ENCODE assay signal across 5 cellular contexts in genomic region chr1:155233502-155233901, GRCh38. TPM values are rescaled to one million over a fixed set of nuclear protein-coding genes. Genes with fewer than 3 reads are reported as not detected.
DNase-seq lines count a peak whose midpoint lies in the region; ATAC-seq, FAIRE-seq and TF ChIP-seq lines count a peak whose summit lies in the region.
"Not testable (repeated sequence)": the region's sequence is repeated elsewhere in the genome, so short reads cannot be mapped to it uniquely, and the experiment has no call there.

No MANE protein-coding gene starts in this region.

- not testable (repeated sequence) for H3K27ac Mint-ChIP-seq in stimulated activated naive CD8-positive, alpha-beta T cell treated with anti-CD3 and anti-CD28 coated beads, Interleukin-15, amount 100 ng/mL, for 72 hours

- ATAC-seq in A549 (peak; percentile 48 to 62; a peak in 3 of 6 replicates), Panc1 (peak; percentile 44; the same call in 1 of the 2 replicates), GM12878 (peak; percentile 18; the same call in 1 of the 3 replicates), mucosa of descending colon (peak; percentile 12)
- peak; percentile 35 for ATAC-seq in stimulated activated naive CD8-positive, alpha-beta T cell treated with anti-CD3 and anti-CD28 coated beads, Interleukin-15, amount 100 ng/mL, for 72 hours

- H2AFZ ChIP-seq in GM12878 (ENCODE audit: control insufficient read depth, low read depth, low read length), result not testable (repeated sequence)

- not testable (repeated sequence) for TF ChIP-seq POLR2A in A549 (IDR thresholded peaks at IDR 0.05; ENCODE audit: low read length); GM12878 (IDR thresholded peaks at IDR 0.05; ENCODE audit: low read depth, low read length)

- not testable (repeated sequence) for H3K27ac ChIP-seq in A549; Panc1 (ENCODE audit: low read length); GM12878 (ENCODE audit: control insufficient read depth, insufficient read depth)

- not testable (repeated sequence) for H3K36me3 ChIP-seq in Panc1 (ENCODE audit: control insufficient read depth, insufficient read depth, low read length); GM12878 (ENCODE audit: control insufficient read depth in 2 of 2, insufficient read depth in 2 of 2, low read length in 1 of 2); mucosa of descending colon (ENCODE audit: low read depth)

- SMC1A ChIA-PET in GM12878 (lab: Charles Lee; ENCODE audit: uncharacterized antibody, unreplicated experiment), result not testable (repeated sequence)

- 75% methylated on average over 1 of the region's 5 CpGs for WGBS in A549 (ENCODE audit: missing lambda C conversion rate)
- 80% methylated on average over 1 of the region's 5 CpGs for WGBS in GM12878 (ENCODE audit: insufficient coverage, insufficient replicate concordance, low lambda C conversion rate, missing lambda C conversion rate)

- not testable (repeated sequence) for H3K27me3 Mint-ChIP-seq in stimulated activated naive CD8-positive, alpha-beta T cell treated with anti-CD3 and anti-CD28 coated beads, Interleukin-15, amount 100 ng/mL, for 72 hours

- not testable (repeated sequence) for TF ChIP-seq CTCF in A549 (IDR thresholded peaks at IDR 0.05); Panc1 (IDR thresholded peaks at IDR 0.05); GM12878 (IDR thresholded peaks at IDR 0.05 in 2 of 3, conservative IDR thresholded peaks at IDR 0.05 in 1 of 3; ENCODE audit: control insufficient read depth in 2 of 3, extremely low read depth in 1 of 3, insufficient read depth in 1 of 3, low read depth in 3 of 3, low read length in 3 of 3); mucosa of descending colon (IDR thresholded peaks at IDR 0.05)

- H3K4me3 ChIP-seq in A549; Panc1 (ENCODE audit: low read depth in 2 of 2, low read length in 2 of 2); GM12878; mucosa of descending colon: not testable (repeated sequence)

- not testable (repeated sequence) for H3K79me2 ChIP-seq in GM12878 (ENCODE audit: control insufficient read depth, insufficient read depth, low read length)

- H3K4me2 ChIP-seq in A549; GM12878 (ENCODE audit: control insufficient read depth, insufficient read depth): not testable (repeated sequence)

- intact Hi-C loops in Panc1 (cut with micrococcal nuclease; ENCODE audit: unreplicated experiment); GM12878 (cut with micrococcal nuclease; ENCODE audit: unreplicated experiment); mucosa of descending colon (cut with DNase I, micrococcal nuclease): not testable (repeated sequence)

- FAIRE-seq in A549 (lab: Jason Lieb, UNC); GM12878 (lab: Jason Lieb, UNC): not testable (repeated sequence)

- H3K27me3 ChIP-seq in Panc1 (ENCODE audit: control insufficient read depth, insufficient read depth, low read length); GM12878 (replicated peaks in 1 of 2; ENCODE audit: control insufficient read depth in 2 of 2, insufficient read depth in 2 of 2, low read length in 1 of 2): not testable (repeated sequence)

- H3K4me3 Mint-ChIP-seq in stimulated activated naive CD8-positive, alpha-beta T cell treated with anti-CD3 and anti-CD28 coated beads, Interleukin-15, amount 100 ng/mL, for 72 hours, result not testable (repeated sequence)

- POLR2A ChIA-PET in A549 (lab: Yijun Ruan, JAX); Panc1 (lab: Charles Lee); GM12878 (lab: Charles Lee): not testable (repeated sequence)

- not testable (repeated sequence) for H3K4me1 ChIP-seq in A549; Panc1 (ENCODE audit: control insufficient read depth, insufficient read depth, low read length); GM12878 (ENCODE audit: control insufficient read depth, insufficient read depth, low read length); mucosa of descending colon (ENCODE audit: low read depth)

- not testable (repeated sequence) for TF ChIP-seq EP300 in A549 (IDR thresholded peaks at IDR 0.05); GM12878 (IDR thresholded peaks at IDR 0.05; ENCODE audit: borderline replicate concordance in 1 of 2, control insufficient read depth in 1 of 2, low read depth in 2 of 2, low read length in 2 of 2)

- H3K9me3 Mint-ChIP-seq in stimulated activated naive CD8-positive, alpha-beta T cell treated with anti-CD3 and anti-CD28 coated beads, Interleukin-15, amount 100 ng/mL, for 72 hours, result not testable (repeated sequence)

- H3K4me1 Mint-ChIP-seq in stimulated activated naive CD8-positive, alpha-beta T cell treated with anti-CD3 and anti-CD28 coated beads, Interleukin-15, amount 100 ng/mL, for 72 hours, result peaks cover 11% of the 10 kb centered on the region

- RAD21 ChIA-PET in GM12878 (lab: Charles Lee; ENCODE audit: unreplicated experiment), result not testable (repeated sequence)

- TF ChIP-seq RAD21 in A549 (conservative IDR thresholded peaks at IDR 0.05 in 1 of 2, IDR thresholded peaks at IDR 0.05 in 1 of 2); GM12878 (IDR thresholded peaks at IDR 0.05; ENCODE audit: insufficient read depth, low read depth, low read length): not testable (repeated sequence)

- not testable (repeated sequence) for BruUV-seq in Panc1 (replicated peaks; lab: Mats Ljungman, UMichigan); GM12878 (replicated peaks; lab: Mats Ljungman, UMichigan)

- DNase-seq in A549 (ENCODE audit: low read depth in 1 of 2, low spot score in 1 of 2); Panc1 (ENCODE audit: low read depth, low spot score); GM12878 (ENCODE audit: low read depth, low spot score); mucosa of descending colon; stimulated activated naive CD8-positive, alpha-beta T cell treated with anti-CD3 and anti-CD28 coated beads, Interleukin-15, amount 100 ng/mL, for 72 hours: not testable (repeated sequence)

- H4K20me1 ChIP-seq in GM12878 (ENCODE audit: control insufficient read depth, insufficient read depth), result not testable (repeated sequence)

- H3K9ac ChIP-seq in GM12878 (ENCODE audit: control insufficient read depth, insufficient read depth, low read length), result not testable (repeated sequence)

- CTCF ChIA-PET in A549 (lab: Yijun Ruan, JAX); Panc1 (lab: Charles Lee); GM12878 (lab: Yijun Ruan, JAX): not testable (repeated sequence)

- not testable (repeated sequence) for H3K9me3 ChIP-seq in A549; Panc1 (ENCODE audit: control insufficient read depth, insufficient read depth, low read depth, low read length); GM12878 (replicated peaks; ENCODE audit: control insufficient read depth, insufficient read depth, low read length); mucosa of descending colon

- in situ Hi-C loops in Panc1 (cut with HindIII; ENCODE audit: low pct_unique_long_range_greater_than_20kb, low sequenced_read_pairs); GM12878 (cut with MboI): not testable (repeated sequence)

RNA-seq across cellular contexts. Expression of gene ENTREP3, which starts 21.8 kb away (rescaled TPM):
- polyA plus RNA-seq in A549 (2011; rRNA removed) (8.4 and 10.7 TPM in 2 replicates), A549 (2017; fragmentation: RNase III; extraction: RNeasy Plus Mini Kit Qiagen cat#74134 plus additional on column Dnase treatment) (22.4 to 29.5 TPM (median 27.3 TPM) in 3 replicates), GM12878 (2011; rRNA removed) (2.5 and 3.9 TPM in 2 replicates), GM12878 (2014; fragmentation: Illumina TruSeq; extraction: Trizol) (3.2 and 6.4 TPM in 2 replicates), GM12878 (2014; fragmentation: Nextera tagmentation; extraction: Ambion mirVana) (1 to 10 TPM; 2.5 to 3.8 TPM), GM12878 (2014; rRNA removed) (13.8 and 19.7 TPM in 2 replicates), GM12878 (2016; fragmentation: Nextera tagmentation; extraction: Ambion mirVana) (1 to 10 TPM; 2.8 to 3.7 TPM)
- polyA plus RNA-seq in A549 (2012; cell fraction: cytosol; rRNA removed), result 20.4 and 27.3 TPM in 2 replicates
- 26.3 and 37.8 TPM in 2 replicates for polyA plus RNA-seq in A549 (2012; cell fraction: nucleus; rRNA removed)
- polyA minus RNA-seq in A549 (2011; rRNA and poly(A)+ RNA removed), result 8.3 and 8.4 TPM in 2 replicates
- total RNA-seq in Panc1 (2021; ENCODE audit: unreplicated experiment) (94.7 TPM), GM12878 (2014; rRNA removed) (5.0 TPM in 2 replicates), GM12878 (2014; rRNA removed; fragmentation: Illumina TruSeq; extraction: Trizol) (1.6 and 1.7 TPM in 2 replicates), GM12878 (2021) (29.5 and 31.8 TPM in 2 replicates), mucosa of descending colon (10 to 100 TPM; 16.9 to 42.6 (median 20.4) TPM)
- 122 TPM for polyA plus RNA-seq in Panc1 (2012; ENCODE audit: insufficient read length)
- 10.8 and 12.7 TPM in 2 replicates for total RNA-seq in GM12878 (2013; cell fraction: nucleolus; rRNA removed)
- polyA plus RNA-seq in GM12878 (2011; ENCODE audit: low read depth), result 6.8 TPM
- polyA plus RNA-seq in GM12878 (2011; cell fraction: cytosol; rRNA removed), result 6.8 and 6.9 TPM in 2 replicates
- 20.4 and 23.2 TPM in 2 replicates for polyA plus RNA-seq in GM12878 (2011; cell fraction: nucleus; rRNA removed)
- polyA plus RNA-seq in GM12878 (2012), result 17.1 and 19.2 TPM in 2 replicates
- 2.8 and 3.9 TPM in 2 replicates for polyA minus RNA-seq in GM12878 (2011; rRNA and poly(A)+ RNA removed)
- 4.9 and 7.1 TPM in 2 replicates for polyA minus RNA-seq in GM12878 (2011; cell fraction: cytosol; rRNA and poly(A)+ RNA removed)
- polyA minus RNA-seq in GM12878 (2011; cell fraction: nucleus; rRNA and poly(A)+ RNA removed), result 3.6 and 7.3 TPM in 2 replicates

RNA-seq across cellular contexts. Expression of gene MTX1, which starts 25.0 kb away (rescaled TPM):
- polyA plus RNA-seq in A549 (2011; rRNA removed) (53.4 and 73.9 TPM in 2 replicates), A549 (2017; fragmentation: RNase III; extraction: RNeasy Plus Mini Kit Qiagen cat#74134 plus additional on column Dnase treatment) (64.5 to 67.2 TPM (median 67.1 TPM) in 3 replicates), GM12878 (2011; rRNA removed) (23.1 and 50.9 TPM in 2 replicates), GM12878 (2014; fragmentation: Illumina TruSeq; extraction: Trizol) (17.6 and 43.8 TPM in 2 replicates), GM12878 (2014; fragmentation: Nextera tagmentation; extraction: Ambion mirVana) (10 to 100 TPM; 15.8 to 25.5 TPM), GM12878 (2014; rRNA removed) (66.8 and 78.1 TPM in 2 replicates), GM12878 (2016; fragmentation: Nextera tagmentation; extraction: Ambion mirVana) (10 to 100 TPM; 72.7 to 74.5 TPM)
- 113 and 130 TPM in 2 replicates for polyA plus RNA-seq in A549 (2012; cell fraction: cytosol; rRNA removed)
- polyA plus RNA-seq in A549 (2012; cell fraction: nucleus; rRNA removed), result 143 and 156 TPM in 2 replicates
- polyA minus RNA-seq in A549 (2011; rRNA and poly(A)+ RNA removed), result 60.0 and 63.1 TPM in 2 replicates
- total RNA-seq in Panc1 (2021; ENCODE audit: unreplicated experiment) (53.6 TPM), GM12878 (2014; rRNA removed) (82.7 and 92.0 TPM in 2 replicates), GM12878 (2014; rRNA removed; fragmentation: Illumina TruSeq; extraction: Trizol) (34.3 and 36.3 TPM in 2 replicates), GM12878 (2021) (42.9 and 47.4 TPM in 2 replicates), mucosa of descending colon (10 to 100 TPM; 26.1 to 41.1 (median 35.6) TPM)
- 87.4 TPM for polyA plus RNA-seq in Panc1 (2012; ENCODE audit: insufficient read length)
- total RNA-seq in GM12878 (2013; cell fraction: nucleolus; rRNA removed), result 8.6 and 10.8 TPM in 2 replicates
- 20.2 TPM for polyA plus RNA-seq in GM12878 (2011; ENCODE audit: low read depth)
- 89.6 and 98.0 TPM in 2 replicates for polyA plus RNA-seq in GM12878 (2011; cell fraction: cytosol; rRNA removed)
- polyA plus RNA-seq in GM12878 (2011; cell fraction: nucleus; rRNA removed), result 55.7 and 58.1 TPM in 2 replicates
- polyA plus RNA-seq in GM12878 (2012), result 35.8 and 42.8 TPM in 2 replicates
- polyA minus RNA-seq in GM12878 (2011; rRNA and poly(A)+ RNA removed), result 23.8 and 50.1 TPM in 2 replicates
- 25.9 and 28.2 TPM in 2 replicates for polyA minus RNA-seq in GM12878 (2011; cell fraction: cytosol; rRNA and poly(A)+ RNA removed)
- polyA minus RNA-seq in GM12878 (2011; cell fraction: nucleus; rRNA and poly(A)+ RNA removed), result 17.5 and 21.9 TPM in 2 replicates

RNA-seq across cellular contexts. Expression of gene THBS3, which starts 25.8 kb away (rescaled TPM):
- polyA plus RNA-seq in A549 (2011; rRNA removed) (13.8 and 16.2 TPM in 2 replicates), A549 (2017; fragmentation: RNase III; extraction: RNeasy Plus Mini Kit Qiagen cat#74134 plus additional on column Dnase treatment) (8.9 to 14.2 TPM (median 12.1 TPM) in 3 replicates), GM12878 (2011; rRNA removed) (1.8 and 2.3 TPM in 2 replicates), GM12878 (2014; fragmentation: Illumina TruSeq; extraction: Trizol) (1.8 and 2.0 TPM in 2 replicates), GM12878 (2014; fragmentation: Nextera tagmentation; extraction: Ambion mirVana) (1 to 10 TPM in 1 of 2 experiments, under 1 TPM in 1; 0.66 to 1.2 TPM), GM12878 (2014; rRNA removed) (3.1 and 3.6 TPM in 2 replicates), GM12878 (2016; fragmentation: Nextera tagmentation; extraction: Ambion mirVana) (1 to 10 TPM in 1 of 2 experiments, under 1 TPM in 1; 0.88 to 2.0 TPM)
- 9.7 and 10.3 TPM in 2 replicates for polyA plus RNA-seq in A549 (2012; cell fraction: cytosol; rRNA removed)
- polyA plus RNA-seq in A549 (2012; cell fraction: nucleus; rRNA removed), result 70.1 and 72.7 TPM in 2 replicates
- polyA minus RNA-seq in A549 (2011; rRNA and poly(A)+ RNA removed), result 19.8 and 23.0 TPM in 2 replicates
- total RNA-seq in Panc1 (2021; ENCODE audit: unreplicated experiment) (35.9 TPM), GM12878 (2014; rRNA removed) (2.8 and 3.2 TPM in 2 replicates), GM12878 (2014; rRNA removed; fragmentation: Illumina TruSeq; extraction: Trizol) (1.3 and 1.9 TPM in 2 replicates), GM12878 (2021) (3.2 and 3.8 TPM in 2 replicates), mucosa of descending colon (10 to 100 TPM; 22.4 to 35.9 (median 33.9) TPM)
- 40.8 TPM for polyA plus RNA-seq in Panc1 (2012; ENCODE audit: insufficient read length)
- 7.2 and 7.8 TPM in 2 replicates for total RNA-seq in GM12878 (2013; cell fraction: nucleolus; rRNA removed)
- polyA plus RNA-seq in GM12878 (2011; ENCODE audit: low read depth), result 5.4 TPM
- 2.0 and 2.7 TPM in 2 replicates for polyA plus RNA-seq in GM12878 (2011; cell fraction: cytosol; rRNA removed)
- 19.0 and 24.1 TPM in 2 replicates for polyA plus RNA-seq in GM12878 (2011; cell fraction: nucleus; rRNA removed)
- 8.6 and 10.7 TPM in 2 replicates for polyA plus RNA-seq in GM12878 (2012)
- 2.8 and 2.9 TPM in 2 replicates for polyA minus RNA-seq in GM12878 (2011; rRNA and poly(A)+ RNA removed)
- 1.1 and 2.3 TPM in 2 replicates for polyA minus RNA-seq in GM12878 (2011; cell fraction: cytosol; rRNA and poly(A)+ RNA removed)
- 2.5 and 3.1 TPM in 2 replicates for polyA minus RNA-seq in GM12878 (2011; cell fraction: nucleus; rRNA and poly(A)+ RNA removed)

RNA-seq across cellular contexts. Expression of gene SCAMP3, which starts 28.7 kb away (rescaled TPM):
- polyA plus RNA-seq in A549 (2011; rRNA removed) (135 and 147 TPM in 2 replicates), A549 (2017; fragmentation: RNase III; extraction: RNeasy Plus Mini Kit Qiagen cat#74134 plus additional on column Dnase treatment) (73.1 to 78.1 TPM (median 75.9 TPM) in 3 replicates), GM12878 (2011; rRNA removed) (45.8 and 93.8 TPM in 2 replicates), GM12878 (2014; fragmentation: Illumina TruSeq; extraction: Trizol) (34.0 and 50.2 TPM in 2 replicates), GM12878 (2014; fragmentation: Nextera tagmentation; extraction: Ambion mirVana) (10 to 100 TPM; 55.1 to 84.1 TPM), GM12878 (2014; rRNA removed) (133 and 143 TPM in 2 replicates), GM12878 (2016; fragmentation: Nextera tagmentation; extraction: Ambion mirVana) (100 to 1,000 TPM; 128 to 130 TPM)
- 165 and 207 TPM in 2 replicates for polyA plus RNA-seq in A549 (2012; cell fraction: cytosol; rRNA removed)
- polyA plus RNA-seq in A549 (2012; cell fraction: nucleus; rRNA removed), result 170 and 184 TPM in 2 replicates
- 116 and 132 TPM in 2 replicates for polyA minus RNA-seq in A549 (2011; rRNA and poly(A)+ RNA removed)
- total RNA-seq in Panc1 (2021; ENCODE audit: unreplicated experiment) (200 TPM), GM12878 (2014; rRNA removed) (82.3 and 90.4 TPM in 2 replicates), GM12878 (2014; rRNA removed; fragmentation: Illumina TruSeq; extraction: Trizol) (14.2 and 17.2 TPM in 2 replicates), GM12878 (2021) (73.3 and 82.1 TPM in 2 replicates), mucosa of descending colon (10 to 100 TPM; 43.6 to 53.4 (median 46.8) TPM)
- 232 TPM for polyA plus RNA-seq in Panc1 (2012; ENCODE audit: insufficient read length)
- total RNA-seq in GM12878 (2013; cell fraction: nucleolus; rRNA removed), result 23.2 and 26.9 TPM in 2 replicates
- polyA plus RNA-seq in GM12878 (2011; ENCODE audit: low read depth), result 60.8 TPM
- polyA plus RNA-seq in GM12878 (2011; cell fraction: cytosol; rRNA removed), result 143 and 152 TPM in 2 replicates
- polyA plus RNA-seq in GM12878 (2011; cell fraction: nucleus; rRNA removed), result 98.8 and 99.2 TPM in 2 replicates
- 58.7 and 60.7 TPM in 2 replicates for polyA plus RNA-seq in GM12878 (2012)
- polyA minus RNA-seq in GM12878 (2011; rRNA and poly(A)+ RNA removed), result 62.3 and 83.5 TPM in 2 replicates
- 33.0 and 40.9 TPM in 2 replicates for polyA minus RNA-seq in GM12878 (2011; cell fraction: cytosol; rRNA and poly(A)+ RNA removed)
- 18.5 and 24.1 TPM in 2 replicates for polyA minus RNA-seq in GM12878 (2011; cell fraction: nucleus; rRNA and poly(A)+ RNA removed)

RNA-seq across cellular contexts. Expression of gene CLK2, which starts 39.8 kb away (rescaled TPM):
- polyA plus RNA-seq in A549 (2011; rRNA removed) (45.7 and 51.0 TPM in 2 replicates), A549 (2017; fragmentation: RNase III; extraction: RNeasy Plus Mini Kit Qiagen cat#74134 plus additional on column Dnase treatment) (32.4 to 37.9 TPM (median 37.5 TPM) in 3 replicates), GM12878 (2011; rRNA removed) (50.2 and 76.9 TPM in 2 replicates), GM12878 (2014; fragmentation: Illumina TruSeq; extraction: Trizol) (54.9 and 55.6 TPM in 2 replicates), GM12878 (2014; fragmentation: Nextera tagmentation; extraction: Ambion mirVana) (10 to 100 TPM; 11.1 to 17.8 TPM), GM12878 (2014; rRNA removed) (81.9 and 83.7 TPM in 2 replicates), GM12878 (2016; fragmentation: Nextera tagmentation; extraction: Ambion mirVana) (10 to 100 TPM; 23.4 to 27.5 TPM)
- polyA plus RNA-seq in A549 (2012; cell fraction: cytosol; rRNA removed), result 39.6 and 41.6 TPM in 2 replicates
- polyA plus RNA-seq in A549 (2012; cell fraction: nucleus; rRNA removed), result 201 and 245 TPM in 2 replicates
- 56.3 and 70.0 TPM in 2 replicates for polyA minus RNA-seq in A549 (2011; rRNA and poly(A)+ RNA removed)
- total RNA-seq in Panc1 (2021; ENCODE audit: unreplicated experiment) (43.6 TPM), GM12878 (2014; rRNA removed) (42.3 and 45.9 TPM in 2 replicates), GM12878 (2014; rRNA removed; fragmentation: Illumina TruSeq; extraction: Trizol) (27.2 and 29.3 TPM in 2 replicates), GM12878 (2021) (62.3 and 63.1 TPM in 2 replicates), mucosa of descending colon (10 to 100 TPM; 43.7 to 51.7 (median 47.8) TPM)
- polyA plus RNA-seq in Panc1 (2012; ENCODE audit: insufficient read length), result 38.2 TPM
- total RNA-seq in GM12878 (2013; cell fraction: nucleolus; rRNA removed), result 90.4 and 96.0 TPM in 2 replicates
- polyA plus RNA-seq in GM12878 (2011; ENCODE audit: low read depth), result 25.1 TPM
- polyA plus RNA-seq in GM12878 (2011; cell fraction: cytosol; rRNA removed), result 55.4 and 60.6 TPM in 2 replicates
- polyA plus RNA-seq in GM12878 (2011; cell fraction: nucleus; rRNA removed), result 687 and 698 TPM in 2 replicates
- polyA plus RNA-seq in GM12878 (2012), result 38.5 and 52.1 TPM in 2 replicates
- 64.9 and 65.5 TPM in 2 replicates for polyA minus RNA-seq in GM12878 (2011; rRNA and poly(A)+ RNA removed)
- 14.3 and 18.9 TPM in 2 replicates for polyA minus RNA-seq in GM12878 (2011; cell fraction: cytosol; rRNA and poly(A)+ RNA removed)
- 76.3 and 124 TPM in 2 replicates for polyA minus RNA-seq in GM12878 (2011; cell fraction: nucleus; rRNA and poly(A)+ RNA removed)
